In genomic region chr17:41584331-41584927, GRCh38 we compare ENCODE assay signal across 15 cellular contexts. TPM values are rescaled to one million over a fixed set of nuclear protein-coding genes. Genes with fewer than 3 reads are reported as not detected.
"Had no signal": no experiment of that assay in that cellular context is flagged by ENCODE, and none has a peak within 500 bp of the region (broad histone marks: within the 10 kb centered on the region; RNA-seq: fewer than 3 reads in every experiment).

No MANE protein-coding gene starts in this region.

RNA-seq across cellular contexts. Expression of gene KRT14, which starts 2.3 kb away (rescaled TPM):
- total RNA-seq: fibroblast of villous mesenchyme; kidney; left ventricle myocardium superior; lung microvascular endothelial cell; mononuclear cell; naive thymus-derived CD4-positive, alpha-beta T cell; urinary bladder had no signal
- polyA plus RNA-seq: immature natural killer cell; naive thymus-derived CD4-positive, alpha-beta T cell had no signal

RNA-seq across cellular contexts. Expression of gene KRT9, which starts 12.6 kb away (rescaled TPM):
- total RNA-seq: fibroblast of villous mesenchyme; kidney; left cardiac atrium; left ventricle myocardium superior; lung microvascular endothelial cell; mesenteric fat pad; naive thymus-derived CD4-positive, alpha-beta T cell; omental fat pad; psoas muscle; sciatic nerve; skeletal muscle tissue; stomach; urinary bladder had no signal
- polyA plus RNA-seq: immature natural killer cell; naive thymus-derived CD4-positive, alpha-beta T cell; stomach; urinary bladder had no signal

RNA-seq across cellular contexts. Expression of gene KRT16, which starts 28.1 kb away (rescaled TPM):
- total RNA-seq: fibroblast of villous mesenchyme; left ventricle myocardium superior; lung microvascular endothelial cell; mononuclear cell; naive thymus-derived CD4-positive, alpha-beta T cell; urinary bladder had no signal
- polyA plus RNA-seq: immature natural killer cell; naive thymus-derived CD4-positive, alpha-beta T cell had no signal

RNA-seq across cellular contexts. Expression of gene KRT17, which starts 39.9 kb away (rescaled TPM):
- total RNA-seq: left cardiac atrium; left ventricle myocardium superior; lung microvascular endothelial cell; mesenteric fat pad; naive thymus-derived CD4-positive, alpha-beta T cell; psoas muscle; sciatic nerve had no signal
- polyA plus RNA-seq: immature natural killer cell; naive thymus-derived CD4-positive, alpha-beta T cell had no signal

RNA-seq across cellular contexts. Expression of gene KRT19, which starts 56.3 kb away (rescaled TPM):
- total RNA-seq: naive thymus-derived CD4-positive, alpha-beta T cell; skeletal muscle tissue had no signal
- polyA plus RNA-seq: immature natural killer cell; naive thymus-derived CD4-positive, alpha-beta T cell had no signal
